ENCODE assay signal across 20 cellular contexts in genomic region chr13:107590556-107590955, GRCh38.
"Had no signal": no experiment of that assay in that cellular context is flagged by ENCODE, and none has a peak within 500 bp of the region (broad histone marks: within the 10 kb centered on the region; RNA-seq: fewer than 3 reads in every experiment).

No MANE protein-coding gene starts in this region.

- H3K9me3 ChIP-seq: tibial artery had no signal

- H3K4me1 ChIP-seq: tibial artery had no signal

- H3K36me3 ChIP-seq: tibial artery, WERI-Rb-1 had no signal

- H3K36me3 Mint-ChIP-seq: activated naive CD8-positive, alpha-beta T cell; brain; memory B cell; naive B cell had no signal

- DNase-seq: activated CD4-positive, alpha-beta T cell treated with anti-CD3 and anti-CD28 coated beads for 36 hours; activated CD4-positive, alpha-beta T cell treated with anti-CD3 and anti-CD28 coated beads, Interleukin-2, amount 50 U/mL, for 48 hours; activated T-cell treated with anti-CD3 and anti-CD28 coated beads for 4 hours; amniotic stem cell; caudate nucleus; foreskin melanocyte; hypothalamus; kidney glomerular epithelial cell; naive B cell; stimulated activated CD4-positive, alpha-beta T cell treated with anti-CD3 and anti-CD28 coated beads, Interleukin-12 subunit alpha, Interleukin-12 subunit beta, amount 100 ng/mL, for 4 hours; stimulated activated CD4-positive, alpha-beta T cell treated with anti-CD3 and anti-CD28 coated beads, Interleukin-2, amount 100 ng/mL, for 24 hours; stimulated activated naive CD4-positive, alpha-beta T cell treated with Interleukin-2 at 50 U/mL for 16 hours; substantia nigra; T-helper 2 cell; tibial artery; WERI-Rb-1 had no signal

- H3K27me3 ChIP-seq: tibial artery had no signal

- H3K4me3 ChIP-seq: tibial artery had no signal

- H3K4me1 Mint-ChIP-seq: activated CD4-positive, alpha-beta T cell treated with anti-CD3 and anti-CD28 coated beads for 36 hours; memory B cell; naive B cell; neural crest cell had no signal

- ATAC-seq: activated CD4-positive, alpha-beta T cell treated with anti-CD3 and anti-CD28 coated beads for 36 hours had no signal

- H3K4me3 Mint-ChIP-seq: activated CD4-positive, alpha-beta T cell treated with anti-CD3 and anti-CD28 coated beads for 36 hours; activated naive CD8-positive, alpha-beta T cell; brain; memory B cell; naive B cell; neural crest cell had no signal

- H3K27ac ChIP-seq: tibial artery, WERI-Rb-1 had no signal

- H3K9me3 Mint-ChIP-seq: brain, naive B cell, neural crest cell had no signal

- H3K27me3 Mint-ChIP-seq: activated CD4-positive, alpha-beta T cell treated with anti-CD3 and anti-CD28 coated beads for 36 hours; activated naive CD8-positive, alpha-beta T cell; brain; memory B cell; naive B cell had no signal

- H3K27ac Mint-ChIP-seq: activated CD4-positive, alpha-beta T cell treated with anti-CD3 and anti-CD28 coated beads for 36 hours; activated naive CD8-positive, alpha-beta T cell; brain; memory B cell; naive B cell had no signal
